ENCODE assay signal across 26 cellular contexts in genomic region chr14:23575086-23575485, GRCh38. TPM values are rescaled to one million over a fixed set of nuclear protein-coding genes. Genes with fewer than 3 reads are reported as not detected.
DNase-seq lines count a peak whose midpoint lies in the region; ATAC-seq and TF ChIP-seq lines count a peak whose summit lies in the region.
"Had no signal": no experiment of that assay in that cellular context is flagged by ENCODE, and none has a peak within 500 bp of the region (broad histone marks: within the 10 kb centered on the region; RNA-seq: fewer than 3 reads in every experiment).

No MANE protein-coding gene starts in this region.

- no peak overlapping the region for H2BK120ac ChIP-seq in neuronal stem cell (ENCODE audit: low read depth, low read length)

- no peaks in the 10 kb centered on the region for H3K36me3 Mint-ChIP-seq in CD8-positive, alpha-beta T cell
- no peaks in the 10 kb centered on the region for H3K36me3 Mint-ChIP-seq in activated CD4-positive, alpha-beta memory T cell treated with anti-CD3 and anti-CD28 coated beads, Interleukin-2, amount 10 ng/mL, durations not matched to agents 7 days and 5 days (ENCODE audit: low read depth)
- H3K36me3 Mint-ChIP-seq in immature natural killer cell: peaks cover 0 to 4% (median 0%) of the 10 kb centered on the region in 3 donors
- H3K36me3 Mint-ChIP-seq: CD4-positive, CD25-positive, alpha-beta regulatory T cell had no signal

- no CpG with 5 or more reads among the region's 2 CpGs for WGBS in neuronal stem cell (ENCODE audit: extremely low coverage in 2 of 2, insufficient read length in 2 of 2, insufficient replicate concordance in 1 of 2), 2 donors

- H3K79me1 ChIP-seq in neuronal stem cell (ENCODE audit: low read depth, low read length): peaks cover 3% of the 10 kb centered on the region

- no peak overlapping the region for H3K27ac ChIP-seq in CD8-positive, alpha-beta T cell (ENCODE audit: low read depth, low read length)
- H3K27ac ChIP-seq in neuronal stem cell (replicated peaks; ENCODE audit: low read length): no peak overlapping the region
- H3K27ac ChIP-seq: Peyer's patch had no signal

- H2BK12ac ChIP-seq in neuronal stem cell (ENCODE audit: low read length): no peak overlapping the region

- no peaks in the 10 kb centered on the region for H3K36me3 ChIP-seq in CD8-positive, alpha-beta T cell (ENCODE audit: insufficient read depth, low read length)
- H3K36me3 ChIP-seq in iPS-15b (ENCODE audit: control insufficient read depth, insufficient read depth, low read length): no peaks in the 10 kb centered on the region
- peaks cover 0 to 4% of the 10 kb centered on the region in 2 donors for H3K36me3 ChIP-seq in neuronal stem cell (replicated peaks in 1 of 2; ENCODE audit: control insufficient read depth in 2 of 2, insufficient read depth in 2 of 2, low read length in 2 of 2)
- H3K36me3 ChIP-seq: Peyer's patch had no signal

- no peak overlapping the region for H2AFZ ChIP-seq in neuronal stem cell (ENCODE audit: low read length)

- no peak for DNase-seq in CD8-positive, alpha-beta T cell
- peak; percentile 8 for DNase-seq in SK-N-DZ (ENCODE audit: low spot score)
- no peak for DNase-seq in neuronal stem cell (ENCODE audit: low spot score)
- DNase-seq in activated CD4-positive, alpha-beta memory T cell treated with anti-CD3 and anti-CD28 coated beads, Interleukin-2, amount 10 ng/mL, durations not matched to agents 7 days and 5 days: no peak
- DNase-seq in immature natural killer cell: no peak
- DNase-seq: activated CD8-positive, alpha-beta memory T cell treated with anti-CD3 and anti-CD28 coated beads for 24 hours; activated gamma-delta T cell treated with Interleukin-2 at 50 U/mL for 16 hours; activated T-cell treated with anti-CD3 and anti-CD28 coated beads, Interleukin-2, amount 50 U/mL, for 1 hour; amniotic stem cell; CD4-positive, CD25-positive, alpha-beta regulatory T cell; DMS153; Kasumi-1; NCI-H187; NCI-H2171 treated with DMSO at 0.1 percent for 48 hours; NCI-H524 treated with DMSO at 0.1 percent for 48 hours; Peyer's patch; SIG-M5; stimulated activated CD8-positive, alpha-beta memory T cell treated with anti-CD3 and anti-CD28 coated beads, Interleukin-4, amount 100 ng/mL, for 48 hours; T-helper 1 cell; trophoblast cell had no signal

- no peaks in the 10 kb centered on the region for H3K9me3 Mint-ChIP-seq in CD8-positive, alpha-beta T cell
- H3K9me3 Mint-ChIP-seq in activated CD4-positive, alpha-beta memory T cell treated with anti-CD3 and anti-CD28 coated beads, Interleukin-2, amount 10 ng/mL, durations not matched to agents 7 days and 5 days: no peaks in the 10 kb centered on the region
- H3K9me3 Mint-ChIP-seq in immature natural killer cell: peaks cover 0 to 2% (median 0%) of the 10 kb centered on the region in 6 donors

- H3K23ac ChIP-seq in neuronal stem cell (ENCODE audit: low read depth, low read length, poor library complexity): no peak overlapping the region

- H4K8ac ChIP-seq in neuronal stem cell (ENCODE audit: low read depth, low read length): no peak overlapping the region

- POLR2A ChIA-PET in CD8-positive, alpha-beta T cell (lab: Charles Lee): no interaction called here
- POLR2A ChIA-PET in activated CD4-positive, alpha-beta memory T cell treated with anti-CD3 and anti-CD28 coated beads, Interleukin-2, amount 10 ng/mL, durations not matched to agents 7 days and 5 days (lab: Charles Lee): no interaction called here

- H3K27me3 Mint-ChIP-seq in CD8-positive, alpha-beta T cell (ENCODE audit: low read depth): peaks cover 50% of the 10 kb centered on the region
- peaks cover 34% of the 10 kb centered on the region for H3K27me3 Mint-ChIP-seq in activated CD4-positive, alpha-beta memory T cell treated with anti-CD3 and anti-CD28 coated beads, Interleukin-2, amount 10 ng/mL, durations not matched to agents 7 days and 5 days
- peaks cover 11 to 22% (median 20%) of the 10 kb centered on the region in 3 donors for H3K27me3 Mint-ChIP-seq in immature natural killer cell (ENCODE audit: low read depth in 3 of 3)

- no peak overlapping the region for H2BK15ac ChIP-seq in neuronal stem cell (ENCODE audit: low read length)

- no peak overlapping the region for H3K14ac ChIP-seq in neuronal stem cell (ENCODE audit: low read length)

- H3K4me2 ChIP-seq in neuronal stem cell (ENCODE audit: insufficient read depth, low read length, poor library complexity, severe bottlenecking): no peak overlapping the region

- no peak overlapping the region for H3K9ac ChIP-seq in iPS-15b (ENCODE audit: low read depth, low read length)
- H3K9ac ChIP-seq in neuronal stem cell (ENCODE audit: low read depth, low read length, poor library complexity): no peak overlapping the region

- ATAC-seq in CD8-positive, alpha-beta T cell: no peak
- no peak for ATAC-seq in GM19035 (IDR thresholded peaks at IDR 0.05; ENCODE audit: unreplicated experiment)
- no peak for ATAC-seq in GM18868 (IDR thresholded peaks at IDR 0.05; ENCODE audit: unreplicated experiment)

- H3K4ac ChIP-seq in neuronal stem cell (ENCODE audit: low read length): no peak overlapping the region

- H3K27ac Mint-ChIP-seq in CD8-positive, alpha-beta T cell: no peak overlapping the region
- no peak overlapping the region for H3K27ac Mint-ChIP-seq in activated CD4-positive, alpha-beta memory T cell treated with anti-CD3 and anti-CD28 coated beads, Interleukin-2, amount 10 ng/mL, durations not matched to agents 7 days and 5 days
- H3K27ac Mint-ChIP-seq in immature natural killer cell: no peak overlapping the region
- H3K27ac Mint-ChIP-seq: CD4-positive, CD25-positive, alpha-beta regulatory T cell had no signal

- H3K4me1 Mint-ChIP-seq in CD8-positive, alpha-beta T cell (ENCODE audit: low read depth): peaks cover 20% of the 10 kb centered on the region
- peaks cover 25% of the 10 kb centered on the region for H3K4me1 Mint-ChIP-seq in activated CD4-positive, alpha-beta memory T cell treated with anti-CD3 and anti-CD28 coated beads, Interleukin-2, amount 10 ng/mL, durations not matched to agents 7 days and 5 days
- H3K4me1 Mint-ChIP-seq in immature natural killer cell: peaks cover 6 to 10% of the 10 kb centered on the region in 2 donors

- H2AK5ac ChIP-seq in neuronal stem cell (ENCODE audit: low read depth, low read length): peak overlapping the region; percentile 87

- TF ChIP-seq CTCF in CD8-positive, alpha-beta T cell (IDR thresholded peaks at IDR 0.05): no peak

- peak overlapping the region; percentile 33 for H3K4me3 Mint-ChIP-seq in CD8-positive, alpha-beta T cell
- H3K4me3 Mint-ChIP-seq in activated CD4-positive, alpha-beta memory T cell treated with anti-CD3 and anti-CD28 coated beads, Interleukin-2, amount 10 ng/mL, durations not matched to agents 7 days and 5 days: no peak overlapping the region
- peak overlapping the region in 1 of 5 donors; percentile 44 for H3K4me3 Mint-ChIP-seq in immature natural killer cell

- H3K4me1 ChIP-seq in CD8-positive, alpha-beta T cell (ENCODE audit: insufficient read depth, low read length): peaks cover 22% of the 10 kb centered on the region
- H3K4me1 ChIP-seq in iPS-15b (ENCODE audit: control insufficient read depth, insufficient read depth, low read length): peaks cover 6% of the 10 kb centered on the region
- peaks cover 13 to 15% of the 10 kb centered on the region in 2 donors for H3K4me1 ChIP-seq in neuronal stem cell (ENCODE audit: control insufficient read depth in 2 of 2, insufficient read depth in 1 of 2, low read depth in 1 of 2, low read length in 2 of 2)

- H4K91ac ChIP-seq in neuronal stem cell (ENCODE audit: low read depth, low read length, poor library complexity): no peak overlapping the region

- intact Hi-C loops in CD8-positive, alpha-beta T cell (cut with DNase I, micrococcal nuclease): no loop called here

- peaks cover 25% of the 10 kb centered on the region for H3K27me3 ChIP-seq in CD8-positive, alpha-beta T cell (ENCODE audit: insufficient read depth, low read length)
- H3K27me3 ChIP-seq in iPS-15b (ENCODE audit: control insufficient read depth, insufficient read depth, low read length) (peaks cover 25% of the 10 kb centered on the region), neuronal stem cell (ENCODE audit: control insufficient read depth in 3 of 3, insufficient read depth in 3 of 3, low read depth in 1 of 3, low read length in 3 of 3) (peaks cover 19 to 75% (median 29%) of the 10 kb centered on the region in 3 experiments)

- H3K9me3 ChIP-seq in CD8-positive, alpha-beta T cell (ENCODE audit: low read length): no peaks in the 10 kb centered on the region
- H3K9me3 ChIP-seq in iPS-15b (ENCODE audit: control insufficient read depth, insufficient read depth, low read length): no peaks in the 10 kb centered on the region
- no peaks in the 10 kb centered on the region for H3K9me3 ChIP-seq in neuronal stem cell (replicated peaks in 1 of 2; ENCODE audit: control insufficient read depth in 2 of 2, insufficient read depth in 1 of 2, low read depth in 1 of 2, low read length in 2 of 2)
- H3K9me3 ChIP-seq: Peyer's patch had no signal

- no peak overlapping the region for H3K18ac ChIP-seq in neuronal stem cell (ENCODE audit: low read length)

- H2BK5ac ChIP-seq in neuronal stem cell (ENCODE audit: low read length): no peak overlapping the region

- H3K4me3 ChIP-seq in CD8-positive, alpha-beta T cell (ENCODE audit: low read depth, low read length): no peak overlapping the region
- peak overlapping the region; percentile 60 for H3K4me3 ChIP-seq in iPS-15b (ENCODE audit: low read depth, low read length)
- H3K4me3 ChIP-seq in neuronal stem cell (ENCODE audit: low read length in 2 of 2): no peak overlapping the region
- H3K4me3 ChIP-seq: lung had no signal

- CTCF ChIA-PET in CD8-positive, alpha-beta T cell (lab: Charles Lee): interaction anchor here (7.9 kb wide), 1 partner anchor 15 kb away, joined by 45 read pairs; no protein-coding TSS in a partner anchor
- CTCF ChIA-PET in activated CD4-positive, alpha-beta memory T cell treated with anti-CD3 and anti-CD28 coated beads, Interleukin-2, amount 10 ng/mL, durations not matched to agents 7 days and 5 days (lab: Charles Lee): no interaction called here

RNA-seq across cellular contexts. Expression of gene JPH4, which starts 3.5 kb away (rescaled TPM):
- not detected for total RNA-seq in CD8-positive, alpha-beta T cell
- 22.3 and 34.8 TPM in 2 replicates for polyA plus RNA-seq in SK-N-DZ (2014; cell fraction: cytosol; rRNA removed)
- polyA plus RNA-seq in SK-N-DZ (2014; cell fraction: nucleus; rRNA removed): 32.7 and 37.2 TPM in 2 replicates
- polyA plus RNA-seq in neuronal stem cell (2013, experiment 1 of 2): 19.9 TPM
- polyA plus RNA-seq in neuronal stem cell (2013, experiment 2 of 2): 21.1 TPM
- total RNA-seq in activated CD4-positive, alpha-beta memory T cell treated with anti-CD3 and anti-CD28 coated beads, Interleukin-2, amount 10 ng/mL, durations not matched to agents 7 days and 5 days: not detected
- under 1 TPM in 1 of 3 donors, not detected in 2; 0.10 TPM for polyA plus RNA-seq in immature natural killer cell
- total RNA-seq: bronchial epithelial cell; CD4-positive, CD25-positive, alpha-beta regulatory T cell; fibroblast of lung had no signal
- polyA plus RNA-seq: fibroblast of lung had no signal

RNA-seq across cellular contexts. Expression of gene AP1G2, which starts 7.5 kb away (rescaled TPM):
- 100 to 1,000 TPM; 153 to 160 TPM for total RNA-seq in CD8-positive, alpha-beta T cell
- 16.5 and 29.8 TPM in 2 replicates for polyA plus RNA-seq in SK-N-DZ (2014; cell fraction: cytosol; rRNA removed)
- polyA plus RNA-seq in SK-N-DZ (2014; cell fraction: nucleus; rRNA removed): 352 and 499 TPM in 2 replicates
- 77.9 TPM for polyA plus RNA-seq in neuronal stem cell (2013, experiment 1 of 2)
- polyA plus RNA-seq in neuronal stem cell (2013, experiment 2 of 2): 80.8 TPM
- 100 to 1,000 TPM; 263 to 275 TPM for total RNA-seq in activated CD4-positive, alpha-beta memory T cell treated with anti-CD3 and anti-CD28 coated beads, Interleukin-2, amount 10 ng/mL, durations not matched to agents 7 days and 5 days
- polyA plus RNA-seq in immature natural killer cell: 10 to 100 TPM; 62.9 to 80.7 (median 64.4) TPM

RNA-seq across cellular contexts. Expression of gene THTPA, which starts 19.0 kb away (rescaled TPM):
- total RNA-seq in CD8-positive, alpha-beta T cell: 10 to 100 TPM; 10.7 to 12.4 TPM
- polyA plus RNA-seq in SK-N-DZ (2014; cell fraction: cytosol; rRNA removed): 28.8 and 33.0 TPM in 2 replicates
- polyA plus RNA-seq in SK-N-DZ (2014; cell fraction: nucleus; rRNA removed): 19.2 and 20.1 TPM in 2 replicates
- polyA plus RNA-seq in neuronal stem cell (2013, experiment 1 of 2): 8.8 TPM
- polyA plus RNA-seq in neuronal stem cell (2013, experiment 2 of 2): 7.5 TPM
- 10 to 100 TPM; 11.6 to 11.8 TPM for total RNA-seq in activated CD4-positive, alpha-beta memory T cell treated with anti-CD3 and anti-CD28 coated beads, Interleukin-2, amount 10 ng/mL, durations not matched to agents 7 days and 5 days
- 10 to 100 TPM; 17.5 to 20.6 (median 19.5) TPM for polyA plus RNA-seq in immature natural killer cell

RNA-seq across cellular contexts. Expression of gene ZFHX2, which starts 23.5 kb away (rescaled TPM):
- total RNA-seq in CD8-positive, alpha-beta T cell: under 1 TPM; 0.24 to 0.25 TPM
- 0.60 and 0.78 TPM in 2 replicates for polyA plus RNA-seq in SK-N-DZ (2014; cell fraction: cytosol; rRNA removed)
- 0.12 and 2.2 TPM in 2 replicates for polyA plus RNA-seq in SK-N-DZ (2014; cell fraction: nucleus; rRNA removed)
- 3.9 TPM for polyA plus RNA-seq in neuronal stem cell (2013, experiment 1 of 2)
- 4.4 TPM for polyA plus RNA-seq in neuronal stem cell (2013, experiment 2 of 2)
- total RNA-seq in activated CD4-positive, alpha-beta memory T cell treated with anti-CD3 and anti-CD28 coated beads, Interleukin-2, amount 10 ng/mL, durations not matched to agents 7 days and 5 days: 1 to 10 TPM; 1.5 to 1.8 TPM
- polyA plus RNA-seq in immature natural killer cell: under 1 TPM in 1 of 3 donors, not detected in 2; 0.12 TPM
- polyA plus RNA-seq: CD4-positive, CD25-positive, alpha-beta regulatory T cell; fibroblast of lung had no signal
